ENCODE assay signal across 7 cellular contexts in the genomic region with DNA sequence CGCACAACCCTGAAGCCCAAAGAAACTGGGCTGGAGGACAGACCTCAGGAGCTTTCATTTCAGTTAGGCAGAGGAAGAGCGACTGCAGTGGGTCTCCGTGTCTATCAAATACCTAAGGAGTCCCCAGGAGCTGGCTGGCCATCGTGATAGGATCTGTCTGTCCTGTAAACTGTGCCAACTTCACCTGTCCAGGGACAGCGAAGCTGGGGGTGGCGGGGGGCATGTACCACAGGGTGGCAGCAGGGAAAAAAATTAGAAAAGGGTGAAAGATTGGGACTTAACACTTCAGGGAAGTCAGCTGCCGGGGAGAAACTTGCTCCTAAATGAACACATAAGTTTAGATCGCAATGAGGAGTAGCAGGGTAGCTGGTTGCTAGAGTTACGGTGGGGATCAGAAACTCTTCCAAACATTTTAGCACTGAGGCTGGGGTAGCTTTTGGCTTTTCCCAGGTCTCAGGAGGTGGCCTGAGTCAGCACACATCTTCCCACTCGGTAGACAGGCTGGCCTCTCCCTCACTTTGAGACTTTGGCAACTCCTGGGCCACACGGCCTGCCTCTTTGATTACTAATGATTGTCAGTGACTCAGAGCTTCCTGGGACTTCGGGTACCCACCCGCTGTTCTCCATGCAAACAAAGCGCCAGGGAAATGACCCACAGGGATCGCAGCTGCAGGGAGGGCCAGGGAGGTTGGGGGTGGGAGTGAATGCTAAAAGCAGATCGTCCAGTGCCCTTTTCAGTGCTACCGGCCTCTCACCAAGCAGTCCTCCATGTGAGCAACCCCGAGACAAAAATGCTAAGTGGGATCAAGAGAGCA. TPM values are rescaled to one million over a fixed set of nuclear protein-coding genes. Genes with fewer than 3 reads are reported as not detected.
A peak's percentile ranks its signal among the peaks of the same experiment; 100 is the strongest.
DNase-seq lines count a peak whose midpoint lies in the region; ATAC-seq and TF ChIP-seq lines count a peak whose summit lies in the region.

No MANE protein-coding gene starts in this region.

- H3K4me2 ChIP-seq in osteoblast (ENCODE audit: insufficient read depth, low read length): peak overlapping the region; percentile 93

- H3K9me3 ChIP-seq in osteoblast (ENCODE audit: low read depth, low read length): no peaks in the 10 kb centered on the region

- H3K9me3 Mint-ChIP-seq in activated naive CD4-positive, alpha-beta T cell treated with anti-CD3 and anti-CD28 coated beads, Interleukin-2, amount 50 U/mL, for 72 hours: no peaks in the 10 kb centered on the region

- H2AFZ ChIP-seq in osteoblast (ENCODE audit: low read length): peak overlapping the region; percentile 47

- peak overlapping the region; percentile 95 to 97 for H3K27ac Mint-ChIP-seq in activated naive CD4-positive, alpha-beta T cell treated with anti-CD3 and anti-CD28 coated beads, Interleukin-2, amount 50 U/mL, for 72 hours

- H4K20me1 ChIP-seq in osteoblast (ENCODE audit: insufficient read depth, low read length): no peaks in the 10 kb centered on the region

- H3K79me2 ChIP-seq in osteoblast (ENCODE audit: insufficient read depth, low read length): peaks cover 3% of the 10 kb centered on the region

- H3K36me3 ChIP-seq in osteoblast (ENCODE audit: insufficient read depth, low read length): peaks cover 32% of the 10 kb centered on the region

- peaks cover 69% of the 10 kb centered on the region for H3K4me1 ChIP-seq in osteoblast (ENCODE audit: insufficient read depth, low read length)

- H3K36me3 Mint-ChIP-seq in activated naive CD4-positive, alpha-beta T cell treated with anti-CD3 and anti-CD28 coated beads, Interleukin-2, amount 50 U/mL, for 72 hours: peaks cover 19 to 47% of the 10 kb centered on the region in 2 donors

- ATAC-seq in activated naive CD4-positive, alpha-beta T cell treated with anti-CD3 and anti-CD28 coated beads, Interleukin-2, amount 50 U/mL, for 72 hours: peak in 1 of 2 donors; percentile 29
- peak; percentile 3 for ATAC-seq in Right ventricle myocardium superior (ENCODE audit: poor library complexity)
- no peak for ATAC-seq in GM19467 (IDR thresholded peaks at IDR 0.05; ENCODE audit: unreplicated experiment)

- peak overlapping the region; percentile 83 for H3K4me3 ChIP-seq in GM12865 (ENCODE audit: low read depth, low read length)
- peak overlapping the region; percentile 73 for H3K4me3 ChIP-seq in osteoblast (ENCODE audit: insufficient read depth, low read length)

- intact Hi-C loops in Right ventricle myocardium superior (cut with DNase I): no loop called here

- no peak for DNase-seq in GM12865 (ENCODE audit: low read depth)
- peak; percentile 74 for DNase-seq in NCI-H226
- peak; percentile 26 to 77 for DNase-seq in activated naive CD4-positive, alpha-beta T cell treated with anti-CD3 and anti-CD28 coated beads, Interleukin-2, amount 50 U/mL, for 72 hours (ENCODE audit: low spot score in 2 of 2)
- DNase-seq in Right ventricle myocardium superior: peak; percentile 58
- peak; percentile 95 for DNase-seq in osteoblast (ENCODE audit: insufficient read length, low spot score, missing footprints)
- DNase-seq in activated CD4-positive, CD25-positive, alpha-beta regulatory T cell (lab: John Stamatoyannopoulos, UW): no peak

- TF ChIP-seq CTCF in GM12865 (IDR thresholded peaks at IDR 0.05; ENCODE audit: insufficient read depth, low read depth, low read length, missing control alignments): no peak
- no peak for TF ChIP-seq CTCF in osteoblast (IDR thresholded peaks at IDR 0.05; ENCODE audit: extremely low read depth, low read depth, low read length)

- peak overlapping the region; percentile 97 for H3K27ac ChIP-seq in osteoblast (ENCODE audit: low read depth, low read length)

- no peaks in the 10 kb centered on the region for H3K27me3 ChIP-seq in osteoblast (ENCODE audit: insufficient read depth, low read length)

RNA-seq across cellular contexts. Expression of gene MTFP1, which starts 2.9 kb away (rescaled TPM):
- total RNA-seq in activated naive CD4-positive, alpha-beta T cell treated with anti-CD3 and anti-CD28 coated beads, Interleukin-2, amount 50 U/mL, for 72 hours: 10 to 100 TPM; 17.9 to 68.3 TPM
- 15.1 TPM for total RNA-seq in Right ventricle myocardium superior
- 5.3 and 6.9 TPM in 2 replicates for total RNA-seq in osteoblast

RNA-seq across cellular contexts. Expression of gene SEC14L2, which starts 25.9 kb away (rescaled TPM):
- total RNA-seq in activated naive CD4-positive, alpha-beta T cell treated with anti-CD3 and anti-CD28 coated beads, Interleukin-2, amount 50 U/mL, for 72 hours: 10 to 100 TPM; 13.9 to 16.3 TPM
- total RNA-seq in Right ventricle myocardium superior: 1.5 TPM
- 16.6 and 19.2 TPM in 2 replicates for total RNA-seq in osteoblast

RNA-seq across cellular contexts. Expression of gene RNF215, which starts 35.5 kb away (rescaled TPM):
- total RNA-seq in activated naive CD4-positive, alpha-beta T cell treated with anti-CD3 and anti-CD28 coated beads, Interleukin-2, amount 50 U/mL, for 72 hours: 10 to 100 TPM in 1 of 2 donors, 1 to 10 TPM in 1; 6.8 to 11.8 TPM
- 4.3 TPM for total RNA-seq in Right ventricle myocardium superior
- total RNA-seq in osteoblast: 20.6 and 23.6 TPM in 2 replicates

RNA-seq across cellular contexts. Expression of gene SEC14L3, which starts 49.1 kb away (rescaled TPM):
- not detected for total RNA-seq in activated naive CD4-positive, alpha-beta T cell treated with anti-CD3 and anti-CD28 coated beads, Interleukin-2, amount 50 U/mL, for 72 hours
- total RNA-seq in Right ventricle myocardium superior (not detected), osteoblast (not detected in 2 replicates)

Comparison
In these comparisons a context has a peak if more than half of its experiments do, and no peak if none do; other contexts are left out.
1. DNase-seq: peak in NCI-H226 (single experiment), activated naive CD4-positive, alpha-beta T cell treated with anti-CD3 and anti-CD28 coated beads, Interleukin-2, amount 50 U/mL, for 72 hours (2 of 2), Right ventricle myocardium superior (single experiment) and osteoblast (single experiment); none in GM12865 (single experiment) and activated CD4-positive, CD25-positive, alpha-beta regulatory T cell (0 of 4).